2 cellular contexts compared by ENCODE assay signal in the genomic region with DNA sequence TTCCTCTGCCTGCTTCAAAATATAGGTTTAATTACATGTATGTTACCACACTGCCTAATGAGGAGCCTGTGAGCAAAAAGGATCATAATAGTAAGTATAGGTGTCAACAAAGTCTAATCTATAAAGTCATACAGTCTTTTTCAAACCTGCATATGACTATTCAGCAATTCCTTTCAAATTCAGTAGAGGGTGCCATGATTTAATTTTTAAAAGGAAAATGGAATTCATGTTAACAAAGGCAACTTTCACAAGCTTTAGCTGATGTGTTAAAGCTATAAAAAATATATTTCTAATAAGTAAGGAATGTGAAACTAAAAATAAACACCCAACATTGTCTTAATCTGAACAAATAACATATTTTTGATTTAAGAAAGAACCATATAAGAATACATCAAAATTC.
A peak's percentile ranks its signal among the peaks of the same experiment; 100 is the strongest.
TF ChIP-seq lines count a peak whose summit lies in the region.

No MANE protein-coding gene starts in this region.

TF ChIP-seq in GM12878, 131 proteins besides CTCF, POLR2A, EP300 and RAD21:
- peak; percentile 62; the same call in 1 of the 2 replicates for TF ChIP-seq SMC3 (IDR thresholded peaks at IDR 0.05; ENCODE audit: borderline replicate concordance, low read length)
- TF ChIP-seq, protein P1, sequence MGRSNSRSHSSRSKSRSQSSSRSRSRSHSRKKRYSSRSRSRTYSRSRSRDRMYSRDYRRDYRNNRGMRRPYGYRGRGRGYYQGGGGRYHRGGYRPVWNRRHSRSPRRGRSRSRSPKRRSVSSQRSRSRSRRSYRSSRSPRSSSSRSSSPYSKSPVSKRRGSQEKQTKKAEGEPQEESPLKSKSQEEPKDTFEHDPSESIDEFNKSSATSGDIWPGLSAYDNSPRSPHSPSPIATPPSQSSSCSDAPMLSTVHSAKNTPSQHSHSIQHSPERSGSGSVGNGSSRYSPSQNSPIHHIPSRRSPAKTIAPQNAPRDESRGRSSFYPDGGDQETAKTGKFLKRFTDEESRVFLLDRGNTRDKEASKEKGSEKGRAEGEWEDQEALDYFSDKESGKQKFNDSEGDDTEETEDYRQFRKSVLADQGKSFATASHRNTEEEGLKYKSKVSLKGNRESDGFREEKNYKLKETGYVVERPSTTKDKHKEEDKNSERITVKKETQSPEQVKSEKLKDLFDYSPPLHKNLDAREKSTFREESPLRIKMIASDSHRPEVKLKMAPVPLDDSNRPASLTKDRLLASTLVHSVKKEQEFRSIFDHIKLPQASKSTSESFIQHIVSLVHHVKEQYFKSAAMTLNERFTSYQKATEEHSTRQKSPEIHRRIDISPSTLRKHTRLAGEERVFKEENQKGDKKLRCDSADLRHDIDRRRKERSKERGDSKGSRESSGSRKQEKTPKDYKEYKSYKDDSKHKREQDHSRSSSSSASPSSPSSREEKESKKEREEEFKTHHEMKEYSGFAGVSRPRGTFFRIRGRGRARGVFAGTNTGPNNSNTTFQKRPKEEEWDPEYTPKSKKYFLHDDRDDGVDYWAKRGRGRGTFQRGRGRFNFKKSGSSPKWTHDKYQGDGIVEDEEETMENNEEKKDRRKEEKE (IDR thresholded peaks at IDR 0.05), result no peak

TF ChIP-seq in HepG2, 621 proteins besides CTCF, POLR2A, EP300 and RAD21:
- TF ChIP-seq, protein P2, sequence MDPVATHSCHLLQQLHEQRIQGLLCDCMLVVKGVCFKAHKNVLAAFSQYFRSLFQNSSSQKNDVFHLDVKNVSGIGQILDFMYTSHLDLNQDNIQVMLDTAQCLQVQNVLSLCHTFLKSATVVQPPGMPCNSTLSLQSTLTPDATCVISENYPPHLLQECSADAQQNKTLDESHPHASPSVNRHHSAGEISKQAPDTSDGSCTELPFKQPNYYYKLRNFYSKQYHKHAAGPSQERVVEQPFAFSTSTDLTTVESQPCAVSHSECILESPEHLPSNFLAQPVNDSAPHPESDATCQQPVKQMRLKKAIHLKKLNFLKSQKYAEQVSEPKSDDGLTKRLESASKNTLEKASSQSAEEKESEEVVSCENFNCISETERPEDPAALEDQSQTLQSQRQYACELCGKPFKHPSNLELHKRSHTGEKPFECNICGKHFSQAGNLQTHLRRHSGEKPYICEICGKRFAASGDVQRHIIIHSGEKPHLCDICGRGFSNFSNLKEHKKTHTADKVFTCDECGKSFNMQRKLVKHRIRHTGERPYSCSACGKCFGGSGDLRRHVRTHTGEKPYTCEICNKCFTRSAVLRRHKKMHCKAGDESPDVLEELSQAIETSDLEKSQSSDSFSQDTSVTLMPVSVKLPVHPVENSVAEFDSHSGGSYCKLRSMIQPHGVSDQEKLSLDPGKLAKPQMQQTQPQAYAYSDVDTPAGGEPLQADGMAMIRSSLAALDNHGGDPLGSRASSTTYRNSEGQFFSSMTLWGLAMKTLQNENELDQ (CRISPR knock-in tag; IDR thresholded peaks at IDR 0.05; ENCODE audit: borderline replicate concordance), result no peak
- TF ChIP-seq KAT7 (CRISPR knock-in tag; IDR thresholded peaks at IDR 0.05; ENCODE audit: borderline replicate concordance) (no peak), MAFK (conservative IDR thresholded peaks at IDR 0.05 in 1 of 2, IDR thresholded peaks at IDR 0.05 in 1 of 2; ENCODE audit: low read length in 2 of 2) (peak; percentile 54 to 56; a peak in 3 of 4 replicates), STAG1 (CRISPR knock-in tag; IDR thresholded peaks at IDR 0.05) (peak; percentile 75), SMC3 (IDR thresholded peaks at IDR 0.05; ENCODE audit: low read length) (peak; percentile 66), MAFF (IDR thresholded peaks at IDR 0.05; ENCODE audit: low read depth, low read length) (peak; percentile 63)
- TF ChIP-seq, protein P3, sequence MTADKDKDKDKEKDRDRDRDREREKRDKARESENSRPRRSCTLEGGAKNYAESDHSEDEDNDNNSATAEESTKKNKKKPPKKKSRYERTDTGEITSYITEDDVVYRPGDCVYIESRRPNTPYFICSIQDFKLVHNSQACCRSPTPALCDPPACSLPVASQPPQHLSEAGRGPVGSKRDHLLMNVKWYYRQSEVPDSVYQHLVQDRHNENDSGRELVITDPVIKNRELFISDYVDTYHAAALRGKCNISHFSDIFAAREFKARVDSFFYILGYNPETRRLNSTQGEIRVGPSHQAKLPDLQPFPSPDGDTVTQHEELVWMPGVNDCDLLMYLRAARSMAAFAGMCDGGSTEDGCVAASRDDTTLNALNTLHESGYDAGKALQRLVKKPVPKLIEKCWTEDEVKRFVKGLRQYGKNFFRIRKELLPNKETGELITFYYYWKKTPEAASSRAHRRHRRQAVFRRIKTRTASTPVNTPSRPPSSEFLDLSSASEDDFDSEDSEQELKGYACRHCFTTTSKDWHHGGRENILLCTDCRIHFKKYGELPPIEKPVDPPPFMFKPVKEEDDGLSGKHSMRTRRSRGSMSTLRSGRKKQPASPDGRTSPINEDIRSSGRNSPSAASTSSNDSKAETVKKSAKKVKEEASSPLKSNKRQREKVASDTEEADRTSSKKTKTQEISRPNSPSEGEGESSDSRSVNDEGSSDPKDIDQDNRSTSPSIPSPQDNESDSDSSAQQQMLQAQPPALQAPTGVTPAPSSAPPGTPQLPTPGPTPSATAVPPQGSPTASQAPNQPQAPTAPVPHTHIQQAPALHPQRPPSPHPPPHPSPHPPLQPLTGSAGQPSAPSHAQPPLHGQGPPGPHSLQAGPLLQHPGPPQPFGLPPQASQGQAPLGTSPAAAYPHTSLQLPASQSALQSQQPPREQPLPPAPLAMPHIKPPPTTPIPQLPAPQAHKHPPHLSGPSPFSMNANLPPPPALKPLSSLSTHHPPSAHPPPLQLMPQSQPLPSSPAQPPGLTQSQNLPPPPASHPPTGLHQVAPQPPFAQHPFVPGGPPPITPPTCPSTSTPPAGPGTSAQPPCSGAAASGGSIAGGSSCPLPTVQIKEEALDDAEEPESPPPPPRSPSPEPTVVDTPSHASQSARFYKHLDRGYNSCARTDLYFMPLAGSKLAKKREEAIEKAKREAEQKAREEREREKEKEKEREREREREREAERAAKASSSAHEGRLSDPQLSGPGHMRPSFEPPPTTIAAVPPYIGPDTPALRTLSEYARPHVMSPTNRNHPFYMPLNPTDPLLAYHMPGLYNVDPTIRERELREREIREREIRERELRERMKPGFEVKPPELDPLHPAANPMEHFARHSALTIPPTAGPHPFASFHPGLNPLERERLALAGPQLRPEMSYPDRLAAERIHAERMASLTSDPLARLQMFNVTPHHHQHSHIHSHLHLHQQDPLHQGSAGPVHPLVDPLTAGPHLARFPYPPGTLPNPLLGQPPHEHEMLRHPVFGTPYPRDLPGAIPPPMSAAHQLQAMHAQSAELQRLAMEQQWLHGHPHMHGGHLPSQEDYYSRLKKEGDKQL (CRISPR knock-in tag; IDR thresholded peaks at IDR 0.05; ENCODE audit: low read depth), result no peak
